Comparison of ENCODE assay signal across 2 cellular contexts in the genomic region with DNA sequence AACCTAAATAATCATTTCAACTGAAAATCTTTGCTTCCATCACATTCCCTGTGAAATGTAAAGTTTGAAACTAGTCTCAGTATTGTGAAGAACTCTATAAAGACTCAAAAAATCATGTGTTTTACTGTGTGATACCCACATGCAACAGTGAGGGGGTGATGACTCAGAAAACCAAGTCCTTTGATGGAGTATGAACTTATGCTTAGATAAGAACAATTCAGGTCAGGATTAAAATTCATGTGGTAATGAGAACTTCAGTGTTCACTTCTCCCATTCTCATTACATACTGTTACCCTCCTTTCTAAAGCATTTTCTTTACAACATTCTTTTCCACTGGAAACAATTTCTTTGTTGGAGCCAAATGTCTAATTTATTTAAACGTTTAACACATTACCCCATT.
TF ChIP-seq lines count a peak whose summit lies in the region.

No MANE protein-coding gene starts in this region.

TF ChIP-seq in GM23338, 12 proteins besides CTCF, POLR2A, EP300 and RAD21 (continued from another document):
- no peak for TF ChIP-seq ZNF331 (CRISPR knock-in tag; IDR thresholded peaks at IDR 0.05; ENCODE audit: low read depth)

TF ChIP-seq in HepG2, 621 proteins besides CTCF, POLR2A, EP300 and RAD21 (continued from another document):
- TF ChIP-seq, protein P1, sequence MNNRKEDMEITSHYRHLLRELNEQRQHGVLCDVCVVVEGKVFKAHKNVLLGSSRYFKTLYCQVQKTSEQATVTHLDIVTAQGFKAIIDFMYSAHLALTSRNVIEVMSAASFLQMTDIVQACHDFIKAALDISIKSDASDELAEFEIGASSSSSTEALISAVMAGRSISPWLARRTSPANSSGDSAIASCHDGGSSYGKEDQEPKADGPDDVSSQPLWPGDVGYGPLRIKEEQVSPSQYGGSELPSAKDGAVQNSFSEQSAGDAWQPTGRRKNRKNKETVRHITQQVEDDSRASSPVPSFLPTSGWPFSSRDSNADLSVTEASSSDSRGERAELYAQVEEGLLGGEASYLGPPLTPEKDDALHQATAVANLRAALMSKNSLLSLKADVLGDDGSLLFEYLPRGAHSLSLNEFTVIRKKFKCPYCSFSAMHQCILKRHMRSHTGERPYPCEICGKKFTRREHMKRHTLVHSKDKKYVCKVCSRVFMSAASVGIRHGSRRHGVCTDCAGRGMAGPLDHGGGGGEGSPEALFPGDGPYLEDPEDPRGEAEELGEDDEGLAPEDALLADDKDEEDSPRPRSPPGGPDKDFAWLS (CRISPR knock-in tag; IDR thresholded peaks at IDR 0.05; ENCODE audit: borderline replicate concordance) = no peak
- TF ChIP-seq CREM (IDR thresholded peaks at IDR 0.05) (no peak), CREM (CRISPR knock-in tag; IDR thresholded peaks at IDR 0.05) (no peak), ZNF652 (CRISPR knock-in tag; IDR thresholded peaks at IDR 0.05; ENCODE audit: borderline replicate concordance, low read depth) (no peak)
